In the genomic region with DNA sequence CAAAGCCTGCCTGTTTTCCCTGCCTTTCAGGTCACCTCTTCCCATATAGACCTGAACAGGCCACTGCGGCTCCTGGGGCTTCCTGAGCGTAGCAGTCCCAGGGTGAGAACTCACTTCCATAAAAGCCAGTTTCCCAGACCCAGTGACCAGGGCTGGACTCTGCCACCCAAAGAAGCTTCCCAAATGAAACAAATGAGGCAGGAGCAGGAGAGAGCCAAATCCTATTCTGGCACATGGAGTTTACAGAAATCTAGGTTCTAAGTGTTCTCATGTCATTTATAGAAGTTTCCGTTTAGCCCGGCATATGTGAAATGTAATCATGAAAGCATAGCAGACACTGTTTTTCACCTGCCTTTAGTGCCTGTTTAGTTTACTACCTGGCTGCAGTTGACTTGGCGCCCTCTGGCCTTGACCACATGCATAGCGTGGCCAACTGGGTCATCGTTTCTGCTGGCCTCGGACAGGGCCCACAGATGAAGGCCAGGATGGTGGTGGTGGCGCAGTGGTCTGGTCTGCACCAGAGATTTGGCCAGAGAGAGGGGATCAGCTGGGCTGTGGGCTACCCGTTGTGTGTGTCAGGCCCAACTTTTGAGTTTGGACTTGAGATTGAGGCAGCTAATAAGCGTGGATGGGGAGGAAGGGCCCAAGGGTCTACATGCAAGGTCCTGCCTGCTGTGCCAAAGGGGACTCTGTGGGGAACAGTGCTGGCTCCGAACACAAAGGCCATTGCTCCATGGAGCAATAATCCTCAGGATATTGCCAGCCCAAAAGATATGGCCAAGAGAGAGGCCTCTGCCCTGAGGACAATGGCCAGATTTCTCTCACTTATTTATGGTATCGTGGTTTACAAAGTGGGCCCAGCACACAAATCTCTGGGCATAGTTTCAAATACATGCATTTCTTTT, we compare ENCODE assay signal across 16 cellular contexts. TPM values are rescaled to one million over a fixed set of nuclear protein-coding genes. Genes with fewer than 3 reads are reported as not detected.
DNase-seq lines count a peak whose midpoint lies in the region; ATAC-seq and TF ChIP-seq lines count a peak whose summit lies in the region.
"Had no signal": no experiment of that assay in that cellular context is flagged by ENCODE, and none has a peak within 500 bp of the region (broad histone marks: within the 10 kb centered on the region; RNA-seq: fewer than 3 reads in every experiment).

No MANE protein-coding gene starts in this region.

- H2AFZ ChIP-seq in H9 (ENCODE audit: low read length) = no peak overlapping the region

- no peak overlapping the region for H2AK5ac ChIP-seq in H9 (ENCODE audit: insufficient read length, low read length)

- no peak overlapping the region for H3K4ac ChIP-seq in H9 (ENCODE audit: low read depth, low read length)

- H3K4me1 Mint-ChIP-seq in H9 = peaks cover 5 to 7% of the 10 kb centered on the region in 2 experiments
- H3K4me1 Mint-ChIP-seq in activated naive CD8-positive, alpha-beta T cell treated with anti-CD3 and anti-CD28 coated beads, Interleukin-2, amount 50 U/mL, for 24 hours = peaks cover 13% of the 10 kb centered on the region
- peaks cover 20 to 28% of the 10 kb centered on the region in 2 donors for H3K4me1 Mint-ChIP-seq in natural killer cell treated with Interleukin-12 subunit alpha and Interleukin-12 subunit beta and Interleukin-15 and Interleukin-18, amount 100 ng/mL, for 72 hours (ENCODE audit: low read depth in 2 of 2)
- peaks cover 10% of the 10 kb centered on the region for H3K4me1 Mint-ChIP-seq in CD14-positive monocyte

- DNase-seq in H9 (no peak), adipocyte (ENCODE audit: low read depth) (no peak), right cardiac atrium (peak in 2 of 3 donors; percentile 66 to 78), superior temporal gyrus (ENCODE audit: extremely low spot score) (peak; percentile 57), HCEC 1CT (no peak), CD14-positive monocyte (ENCODE audit: low spot score) (no peak)
- no peak for DNase-seq in activated naive CD8-positive, alpha-beta T cell treated with anti-CD3 and anti-CD28 coated beads, Interleukin-2, amount 50 U/mL, for 24 hours
- no peak for DNase-seq in natural killer cell treated with Interleukin-12 subunit alpha and Interleukin-12 subunit beta and Interleukin-15 and Interleukin-18, amount 100 ng/mL, for 72 hours (ENCODE audit: low spot score)
- DNase-seq: activated CD8-positive, alpha-beta memory T cell treated with anti-CD3 and anti-CD28 coated beads for 24 hours; Caco-2; NCI-H1092 treated with DMSO at 0.1 percent for 48 hours; NCI-H226; ovary had no signal

- H3K79me2 ChIP-seq in H9 (ENCODE audit: insufficient read depth, low read length) = no peaks in the 10 kb centered on the region

- H3K9me3 ChIP-seq in H9 (ENCODE audit: control insufficient read depth, low read depth, low read length) = no peaks in the 10 kb centered on the region
- H3K9me3 ChIP-seq in adipocyte (ENCODE audit: control insufficient read depth, low read length) = no peaks in the 10 kb centered on the region
- H3K9me3 ChIP-seq in right cardiac atrium (ENCODE audit: control insufficient read depth, low read length) = no peaks in the 10 kb centered on the region
- H3K9me3 ChIP-seq: Caco-2, ovary had no signal

- H3T11ph ChIP-seq in H9 (ENCODE audit: low read length) = no peak overlapping the region

- no peak overlapping the region for H4K5ac ChIP-seq in H9 (ENCODE audit: insufficient read length, low read depth, low read length)

- H3K27ac Mint-ChIP-seq in H9 (no peak overlapping the region), CD14-positive monocyte (no peak overlapping the region)
- no peak overlapping the region for H3K27ac Mint-ChIP-seq in activated naive CD8-positive, alpha-beta T cell treated with anti-CD3 and anti-CD28 coated beads, Interleukin-2, amount 50 U/mL, for 24 hours
- H3K27ac Mint-ChIP-seq in natural killer cell treated with Interleukin-12 subunit alpha and Interleukin-12 subunit beta and Interleukin-15 and Interleukin-18, amount 100 ng/mL, for 72 hours = no peak overlapping the region
- H3K27ac Mint-ChIP-seq: activated naive CD4-positive, alpha-beta T cell treated with anti-CD3 and anti-CD28 coated beads, Interleukin-2, amount 50 U/mL, for 72 hours; dendritic cell treated with granulocyte-macrophage colony-stimulating factor and Interleukin-4, amounts not matched to agents 40 ng/mL and 50 ng/mL, for 4 days; stimulated activated memory B cell treated with anti-CD40 and anti-IgM and Interleukin-4, amounts not matched to agents 10 μg/mL and 1 μg/mL and 100 μg/mL, for 72 hours had no signal

- no peak overlapping the region for H3K14ac ChIP-seq in H9 (ENCODE audit: insufficient read depth, low read length)

- H3K23ac ChIP-seq in H9 (ENCODE audit: insufficient read length, low read depth, low read length) = no peak overlapping the region

- H3K4me2 ChIP-seq in H9 (ENCODE audit: insufficient read depth, insufficient read length, low read length) = no peak overlapping the region

- no peaks in the 10 kb centered on the region for H3K79me1 ChIP-seq in H9 (ENCODE audit: insufficient read depth, low read depth, low read length, poor library complexity, severe bottlenecking)

- H4K91ac ChIP-seq in H9 (ENCODE audit: insufficient read length, low read depth, low read length) = no peak overlapping the region

- no peak overlapping the region for H3K9ac ChIP-seq in H9 (ENCODE audit: extremely low read depth, insufficient read length, low read length)
- H3K9ac ChIP-seq in adipocyte (ENCODE audit: low read length) = peak overlapping the region; percentile 69

- no peaks in the 10 kb centered on the region for H4K20me1 ChIP-seq in H9 (ENCODE audit: control insufficient read depth, insufficient read depth, insufficient read length)

- H3K9me3 Mint-ChIP-seq in H9 (no peaks in the 10 kb centered on the region), CD14-positive monocyte (peaks cover 0 to 2% (median 0%) of the 10 kb centered on the region in 7 donors)
- H3K9me3 Mint-ChIP-seq in activated naive CD8-positive, alpha-beta T cell treated with anti-CD3 and anti-CD28 coated beads, Interleukin-2, amount 50 U/mL, for 24 hours = no peaks in the 10 kb centered on the region
- no peaks in the 10 kb centered on the region for H3K9me3 Mint-ChIP-seq in natural killer cell treated with Interleukin-12 subunit alpha and Interleukin-12 subunit beta and Interleukin-15 and Interleukin-18, amount 100 ng/mL, for 72 hours
- H3K9me3 Mint-ChIP-seq: activated naive CD4-positive, alpha-beta T cell treated with anti-CD3 and anti-CD28 coated beads, Interleukin-2, amount 50 U/mL, for 72 hours; dendritic cell treated with granulocyte-macrophage colony-stimulating factor and Interleukin-4, amounts not matched to agents 40 ng/mL and 50 ng/mL, for 4 days; stimulated activated memory B cell treated with anti-CD40 and anti-IgM and Interleukin-4, amounts not matched to agents 10 μg/mL and 1 μg/mL and 100 μg/mL, for 72 hours had no signal

- H3K27me3 Mint-ChIP-seq in H9 (ENCODE audit: low read depth) (peaks cover 90% of the 10 kb centered on the region), CD14-positive monocyte (ENCODE audit: low read depth in 3 of 3) (peaks cover 0 to 1% (median 1%) of the 10 kb centered on the region in 3 donors)
- H3K27me3 Mint-ChIP-seq in activated naive CD8-positive, alpha-beta T cell treated with anti-CD3 and anti-CD28 coated beads, Interleukin-2, amount 50 U/mL, for 24 hours = no peaks in the 10 kb centered on the region
- peaks cover 0 to 12% of the 10 kb centered on the region in 2 donors for H3K27me3 Mint-ChIP-seq in natural killer cell treated with Interleukin-12 subunit alpha and Interleukin-12 subunit beta and Interleukin-15 and Interleukin-18, amount 100 ng/mL, for 72 hours
- H3K27me3 Mint-ChIP-seq: dendritic cell treated with granulocyte-macrophage colony-stimulating factor and Interleukin-4, amounts not matched to agents 40 ng/mL and 50 ng/mL, for 4 days had no signal

- H2BK15ac ChIP-seq in H9 (ENCODE audit: low read depth, low read length) = no peak overlapping the region

- no peaks in the 10 kb centered on the region for H3K23me2 ChIP-seq in H9 (ENCODE audit: insufficient read length, low read depth, low read length, poor library complexity, severe bottlenecking)

- H3K18ac ChIP-seq in H9 (ENCODE audit: insufficient read length, low read depth, low read length) = no peak overlapping the region

- TF ChIP-seq CTCF in H9 (conservative IDR thresholded peaks at IDR 0.05) (peak; percentile 31; the same call in 1 of the 3 replicates), CD14-positive monocyte (IDR thresholded peaks at IDR 0.05) (no peak)

- H3K36me3 Mint-ChIP-seq in H9 (ENCODE audit: insufficient read depth in 1 of 3, low read depth in 3 of 3) (no peaks in the 10 kb centered on the region), CD14-positive monocyte (no peaks in the 10 kb centered on the region)
- H3K36me3 Mint-ChIP-seq in activated naive CD8-positive, alpha-beta T cell treated with anti-CD3 and anti-CD28 coated beads, Interleukin-2, amount 50 U/mL, for 24 hours (ENCODE audit: low read depth) = no peaks in the 10 kb centered on the region
- no peaks in the 10 kb centered on the region for H3K36me3 Mint-ChIP-seq in natural killer cell treated with Interleukin-12 subunit alpha and Interleukin-12 subunit beta and Interleukin-15 and Interleukin-18, amount 100 ng/mL, for 72 hours
- H3K36me3 Mint-ChIP-seq: activated naive CD4-positive, alpha-beta T cell treated with anti-CD3 and anti-CD28 coated beads, Interleukin-2, amount 50 U/mL, for 72 hours; stimulated activated memory B cell treated with anti-CD40 and anti-IgM and Interleukin-4, amounts not matched to agents 10 μg/mL and 1 μg/mL and 100 μg/mL, for 72 hours had no signal

- no peak overlapping the region for H3K56ac ChIP-seq in H9 (ENCODE audit: insufficient read length, low read depth, low read length)

- H4K8ac ChIP-seq in H9 (replicated peaks; ENCODE audit: insufficient read length, low read depth, low read length) = no peak overlapping the region

- H3K4me3 Mint-ChIP-seq in H9 (no peak overlapping the region; a peak in 1 of 5 replicates), CD14-positive monocyte (no peak overlapping the region)
- H3K4me3 Mint-ChIP-seq in activated naive CD8-positive, alpha-beta T cell treated with anti-CD3 and anti-CD28 coated beads, Interleukin-2, amount 50 U/mL, for 24 hours = no peak overlapping the region
- no peak overlapping the region for H3K4me3 Mint-ChIP-seq in natural killer cell treated with Interleukin-12 subunit alpha and Interleukin-12 subunit beta and Interleukin-15 and Interleukin-18, amount 100 ng/mL, for 72 hours
- H3K4me3 Mint-ChIP-seq: dendritic cell treated with granulocyte-macrophage colony-stimulating factor and Interleukin-4, amounts not matched to agents 40 ng/mL and 50 ng/mL, for 4 days; stimulated activated memory B cell treated with anti-CD40 and anti-IgM and Interleukin-4, amounts not matched to agents 10 μg/mL and 1 μg/mL and 100 μg/mL, for 72 hours had no signal

- intact Hi-C loops in right cardiac atrium (cut with DNase I) = no loop called here
- intact Hi-C loops in CD14-positive monocyte (cut with micrococcal nuclease) = loop anchor here in 1 of 2 donors (10.0 kb wide), 1 partner anchor 54 kb away; no protein-coding TSS in a partner anchor

- H2BK120ac ChIP-seq in H9 (ENCODE audit: low read depth, low read length, poor library complexity, severe bottlenecking) = no peak overlapping the region

- H3K4me3 ChIP-seq in adipocyte (ENCODE audit: low read length) (no peak overlapping the region), right cardiac atrium (ENCODE audit: low read length) (no peak overlapping the region)
- H3K4me3 ChIP-seq: ovary had no signal

- H3K27me3 ChIP-seq in H9 (ENCODE audit: insufficient read depth, low read length) (peaks cover 4% of the 10 kb centered on the region; the same call in 1 of the 2 replicates), adipocyte (replicated peaks; ENCODE audit: control insufficient read depth, insufficient read depth, low read length) (no peaks in the 10 kb centered on the region), right cardiac atrium (ENCODE audit: control insufficient read depth, insufficient read depth) (no peaks in the 10 kb centered on the region)
- H3K27me3 ChIP-seq: ovary had no signal

- H2BK5ac ChIP-seq in H9 (ENCODE audit: insufficient read length, low read length) = no peak overlapping the region

- H2BK12ac ChIP-seq in H9 (ENCODE audit: insufficient read length, low read depth, low read length) = no peak overlapping the region

- H3K4me1 ChIP-seq in H9 (ENCODE audit: insufficient read depth, low read length) (no peaks in the 10 kb centered on the region), adipocyte (ENCODE audit: control insufficient read depth, insufficient read depth, low read length) (peaks cover 93% of the 10 kb centered on the region), right cardiac atrium (ENCODE audit: control insufficient read depth, insufficient read depth, low read length) (peaks cover 63% of the 10 kb centered on the region)

- H3K36me3 ChIP-seq in adipocyte (ENCODE audit: control insufficient read depth, insufficient read depth, low read length, severe bottlenecking) = no peaks in the 10 kb centered on the region
- H3K36me3 ChIP-seq: ovary had no signal

- no peak for ATAC-seq in right cardiac atrium
- no peak for ATAC-seq in activated naive CD8-positive, alpha-beta T cell treated with anti-CD3 and anti-CD28 coated beads, Interleukin-2, amount 50 U/mL, for 24 hours
- ATAC-seq in natural killer cell treated with Interleukin-12 subunit alpha and Interleukin-12 subunit beta and Interleukin-15 and Interleukin-18, amount 100 ng/mL, for 72 hours = no peak
- ATAC-seq: activated naive CD4-positive, alpha-beta T cell treated with anti-CD3 and anti-CD28 coated beads, Interleukin-2, amount 50 U/mL, for 72 hours; stimulated activated memory B cell treated with anti-CD40 and anti-IgM and Interleukin-4, amounts not matched to agents 10 μg/mL and 1 μg/mL and 100 μg/mL, for 72 hours had no signal

- H3K27ac ChIP-seq in H9 (ENCODE audit: insufficient read length, low read depth, low read length) (no peak overlapping the region), right cardiac atrium (ENCODE audit: low read length) (peak overlapping the region; percentile 66)
- H3K27ac ChIP-seq: ovary had no signal

- WGBS in H9 (ENCODE audit: extremely low coverage, insufficient read length, low lambda C conversion rate) = no CpG with 5 or more reads among the region's 13 CpGs
- WGBS in right cardiac atrium = 74% methylated on average over 13 of the region's 13 CpGs

- H2BK20ac ChIP-seq in H9 (ENCODE audit: low read depth, low read length, poor library complexity, severe bottlenecking) = no peak overlapping the region

RNA-seq across cellular contexts. Expression of gene NFIX, which starts 43.3 kb away (rescaled TPM):
- 0.20 and 0.31 TPM in 2 replicates for total RNA-seq in H9 (2021)
- 100 to 1,000 TPM; 123 to 168 (median 156) TPM for total RNA-seq in right cardiac atrium
- 67.4 TPM for polyA plus RNA-seq in right cardiac atrium
- total RNA-seq in natural killer cell treated with Interleukin-12 subunit alpha and Interleukin-12 subunit beta and Interleukin-15 and Interleukin-18, amount 100 ng/mL, for 72 hours = under 1 TPM; 0.31 to 0.89 TPM
- under 1 TPM; 0.25 to 0.90 TPM for polyA plus RNA-seq in CD14-positive monocyte

Comparison
In these comparisons a context has a peak if more than half of its experiments do, and no peak if none do; other contexts are left out.
1. DNase-seq: peak in right cardiac atrium (2 of 3) and superior temporal gyrus (single experiment); none in H9 (single experiment), adipocyte (single experiment), activated naive CD8-positive, alpha-beta T cell treated with anti-CD3 and anti-CD28 coated beads, Interleukin-2, amount 50 U/mL, for 24 hours (single experiment), natural killer cell treated with Interleukin-12 subunit alpha and Interleukin-12 subunit beta and Interleukin-15 and Interleukin-18, amount 100 ng/mL, for 72 hours (single experiment), HCEC 1CT (single experiment) and CD14-positive monocyte (single experiment).
2. RNA of gene NFIX, which starts 43.3 kb away (total RNA-seq): 123 to 168 TPM in right cardiac atrium; 0.31 to 0.89 TPM in natural killer cell treated with Interleukin-12 subunit alpha and Interleukin-12 subunit beta and Interleukin-15 and Interleukin-18, amount 100 ng/mL, for 72 hours and 0.20 to 0.31 TPM in H9; every median in the first group is over 10 times any median in the second.